18 cellular contexts compared by ENCODE assay signal in the genomic region with DNA sequence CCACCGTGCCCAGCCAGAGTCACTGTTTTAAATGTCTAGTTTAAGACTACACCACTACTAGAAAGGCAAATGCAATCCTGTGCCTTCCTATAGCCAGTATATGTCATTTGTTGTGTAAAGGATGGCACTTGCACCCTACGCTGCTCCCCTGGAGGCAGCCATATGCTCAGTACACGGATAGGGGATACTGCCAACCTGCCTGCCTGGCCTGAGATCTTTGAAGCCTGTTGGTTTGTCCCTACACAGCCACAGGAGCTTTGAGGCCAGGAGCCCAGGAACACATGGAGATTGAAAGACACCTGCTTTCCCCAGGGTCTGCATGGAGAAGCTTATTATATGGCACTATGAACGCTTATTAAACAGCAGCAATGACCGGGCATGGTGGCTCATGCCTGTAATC. TPM values are rescaled to one million over a fixed set of nuclear protein-coding genes. Genes with fewer than 3 reads are reported as not detected.
A peak's percentile ranks its signal among the peaks of the same experiment; 100 is the strongest.
DNase-seq lines count a peak whose midpoint lies in the region; ATAC-seq and TF ChIP-seq lines count a peak whose summit lies in the region.
"Had no signal": no experiment of that assay in that cellular context is flagged by ENCODE, and none has a peak within 500 bp of the region (broad histone marks: within the 10 kb centered on the region; RNA-seq: fewer than 3 reads in every experiment).

No MANE protein-coding gene starts in this region.

- peaks cover 7% of the 10 kb centered on the region for H3K9me3 Mint-ChIP-seq in activated T-helper 1 cell treated with anti-CD3 and anti-CD28 coated beads, Interleukin-12 subunit alpha, Interleukin-12 subunit beta, Interleukin-2, Interleukin-4 antibody, amounts not matched to agents 30 ng/mL and 10 ng/mL and 1 ng/mL, durations not matched to agents 14 hours and 24 hours and 36 hours
- peaks cover 8% of the 10 kb centered on the region for H3K9me3 Mint-ChIP-seq in type B pancreatic cell

- peak overlapping the region; percentile 18 for H4K91ac ChIP-seq in mesenchymal stem cell (ENCODE audit: low read length)

- no peak overlapping the region for H3K4ac ChIP-seq in mesenchymal stem cell (ENCODE audit: low read depth in 1 of 2, low read length in 2 of 2)

- H3K4me3 Mint-ChIP-seq in activated T-helper 1 cell treated with anti-CD3 and anti-CD28 coated beads, Interleukin-12 subunit alpha, Interleukin-12 subunit beta, Interleukin-2, Interleukin-4 antibody, amounts not matched to agents 30 ng/mL and 10 ng/mL and 1 ng/mL, durations not matched to agents 14 hours and 24 hours and 36 hours = peak overlapping the region; percentile 57
- peak overlapping the region; percentile 29 for H3K4me3 Mint-ChIP-seq in type B pancreatic cell
- H3K4me3 Mint-ChIP-seq: CD8-positive, alpha-beta T cell; HFFc6 had no signal

- H3K27ac Mint-ChIP-seq in activated T-helper 1 cell treated with anti-CD3 and anti-CD28 coated beads, Interleukin-12 subunit alpha, Interleukin-12 subunit beta, Interleukin-2, Interleukin-4 antibody, amounts not matched to agents 30 ng/mL and 10 ng/mL and 1 ng/mL, durations not matched to agents 14 hours and 24 hours and 36 hours = no peak overlapping the region
- no peak overlapping the region for H3K27ac Mint-ChIP-seq in type B pancreatic cell
- H3K27ac Mint-ChIP-seq: CD4-positive, CD25-positive, alpha-beta regulatory T cell; CD8-positive, alpha-beta T cell; HFFc6 had no signal

- no peak overlapping the region for H2BK5ac ChIP-seq in mesenchymal stem cell (ENCODE audit: low read depth, low read length, poor library complexity, severe bottlenecking)

- H3K79me1 ChIP-seq in mesenchymal stem cell (replicated peaks; ENCODE audit: low read length, poor library complexity, severe bottlenecking) = peaks cover 7% of the 10 kb centered on the region

- H2AFZ ChIP-seq in mesenchymal stem cell (ENCODE audit: low read depth, low read length) = no peak overlapping the region

- TF ChIP-seq POLR2A in esophagus muscularis mucosa (IDR thresholded peaks at IDR 0.05; ENCODE audit: low read depth) = no peak

- no peaks in the 10 kb centered on the region for H3K4me1 Mint-ChIP-seq in activated T-helper 1 cell treated with anti-CD3 and anti-CD28 coated beads, Interleukin-12 subunit alpha, Interleukin-12 subunit beta, Interleukin-2, Interleukin-4 antibody, amounts not matched to agents 30 ng/mL and 10 ng/mL and 1 ng/mL, durations not matched to agents 14 hours and 24 hours and 36 hours (ENCODE audit: low read depth)
- H3K4me1 Mint-ChIP-seq in type B pancreatic cell (ENCODE audit: unreplicated experiment) = peaks cover 15% of the 10 kb centered on the region

- H3K4me1 ChIP-seq in mesenchymal stem cell (ENCODE audit: control insufficient read depth, insufficient read depth, low read depth, low read length) (peaks cover 10% of the 10 kb centered on the region), esophagus muscularis mucosa (peaks cover 8 to 26% (median 23%) of the 10 kb centered on the region in 4 donors)
- H3K4me1 ChIP-seq: BLaER1 had no signal

- no peak overlapping the region for H3K23ac ChIP-seq in mesenchymal stem cell (ENCODE audit: low read length in 2 of 2)

- TF ChIP-seq EP300 in esophagus muscularis mucosa (IDR thresholded peaks at IDR 0.05) = no peak

- H2BK12ac ChIP-seq in mesenchymal stem cell (ENCODE audit: low read length in 2 of 2) = no peak overlapping the region

- H3K4me3 ChIP-seq in mesenchymal stem cell (ENCODE audit: insufficient read depth in 1 of 2, low read depth in 1 of 2, low read length in 2 of 2) (no peak overlapping the region), esophagus muscularis mucosa (no peak overlapping the region)
- H3K4me3 ChIP-seq: BLaER1, GM12878, HAP-1 had no signal

- no peak overlapping the region for H2BK15ac ChIP-seq in mesenchymal stem cell (ENCODE audit: low read depth, poor library complexity, severe bottlenecking)

- H3K36me3 ChIP-seq in mesenchymal stem cell (ENCODE audit: control insufficient read depth in 1 of 2, insufficient read depth in 2 of 2, low read depth in 1 of 2, low read length in 2 of 2) = peaks cover 0 to 2% of the 10 kb centered on the region in 2 experiments
- H3K36me3 ChIP-seq in esophagus muscularis mucosa = no peaks in the 10 kb centered on the region
- H3K36me3 ChIP-seq: HAP-1 had no signal

- DNase-seq in activated T-helper 1 cell treated with anti-CD3 and anti-CD28 coated beads, Interleukin-12 subunit alpha, Interleukin-12 subunit beta, Interleukin-2, Interleukin-4 antibody, amounts not matched to agents 30 ng/mL and 10 ng/mL and 1 ng/mL, durations not matched to agents 14 hours and 24 hours and 36 hours (ENCODE audit: low spot score) = no peak
- no peak for DNase-seq in mesenchymal stem cell
- DNase-seq in type B pancreatic cell (ENCODE audit: extremely low spot score, unreplicated experiment) = no peak
- no peak for DNase-seq in GM20000 (ENCODE audit: low spot score)
- no peak for DNase-seq in esophagus muscularis mucosa (ENCODE audit: extremely low spot score)
- DNase-seq: Caco-2; CD4-positive, CD25-positive, alpha-beta regulatory T cell; CD8-positive, alpha-beta T cell; DMS153; DND-41; GDM1; GOT3; HFFc6 had no signal

- no peak overlapping the region for H2AK5ac ChIP-seq in mesenchymal stem cell (ENCODE audit: low read length, severe bottlenecking)

- H3K9ac ChIP-seq in mesenchymal stem cell (ENCODE audit: low read length) = no peak overlapping the region
- H3K9ac ChIP-seq: BLaER1 had no signal

- peaks cover 63% of the 10 kb centered on the region for H3K27me3 Mint-ChIP-seq in activated T-helper 1 cell treated with anti-CD3 and anti-CD28 coated beads, Interleukin-12 subunit alpha, Interleukin-12 subunit beta, Interleukin-2, Interleukin-4 antibody, amounts not matched to agents 30 ng/mL and 10 ng/mL and 1 ng/mL, durations not matched to agents 14 hours and 24 hours and 36 hours (ENCODE audit: insufficient read depth)
- no peaks in the 10 kb centered on the region for H3K27me3 Mint-ChIP-seq in type B pancreatic cell

- H3K14ac ChIP-seq in mesenchymal stem cell (ENCODE audit: low read length in 2 of 2) = peak overlapping the region in 1 of 2 experiments; percentile 44

- H3K36me3 Mint-ChIP-seq in activated T-helper 1 cell treated with anti-CD3 and anti-CD28 coated beads, Interleukin-12 subunit alpha, Interleukin-12 subunit beta, Interleukin-2, Interleukin-4 antibody, amounts not matched to agents 30 ng/mL and 10 ng/mL and 1 ng/mL, durations not matched to agents 14 hours and 24 hours and 36 hours (ENCODE audit: low read depth) = peaks cover 3% of the 10 kb centered on the region
- H3K36me3 Mint-ChIP-seq in type B pancreatic cell = peaks cover 3% of the 10 kb centered on the region
- H3K36me3 Mint-ChIP-seq: CD4-positive, CD25-positive, alpha-beta regulatory T cell had no signal

- no peak for ATAC-seq in HG02852 (IDR thresholded peaks at IDR 0.05; ENCODE audit: unreplicated experiment)
- ATAC-seq: CD8-positive, alpha-beta T cell; GM12878 had no signal

- H3K9me3 ChIP-seq in mesenchymal stem cell (ENCODE audit: control insufficient read depth, low read length) (peaks cover 16% of the 10 kb centered on the region), esophagus muscularis mucosa (peaks cover 0 to 19% (median 7%) of the 10 kb centered on the region in 4 donors)

- H2BK120ac ChIP-seq in mesenchymal stem cell (ENCODE audit: low read depth, low read length) = no peak overlapping the region

- H3K27ac ChIP-seq in mesenchymal stem cell (ENCODE audit: low read length, poor library complexity, severe bottlenecking) = no peak overlapping the region
- no peak overlapping the region for H3K27ac ChIP-seq in esophagus muscularis mucosa (replicated peaks in 1 of 4)
- H3K27ac ChIP-seq: BLaER1, C4-2B had no signal

- intact Hi-C loops in activated T-helper 1 cell treated with anti-CD3 and anti-CD28 coated beads, Interleukin-12 subunit alpha, Interleukin-12 subunit beta, Interleukin-2, Interleukin-4 antibody, amounts not matched to agents 30 ng/mL and 10 ng/mL and 1 ng/mL, durations not matched to agents 14 hours and 24 hours and 36 hours (cut with micrococcal nuclease) = no loop called here
- intact Hi-C loops in esophagus muscularis mucosa (cut with DNase I) = no loop called here

- H3K18ac ChIP-seq in mesenchymal stem cell (ENCODE audit: low read depth in 1 of 2, low read length in 2 of 2) = no peak overlapping the region

- H3K27me3 ChIP-seq in mesenchymal stem cell (ENCODE audit: control insufficient read depth in 1 of 2, insufficient read depth in 1 of 2, low read length in 2 of 2) = no peaks in the 10 kb centered on the region
- no peaks in the 10 kb centered on the region for H3K27me3 ChIP-seq in esophagus muscularis mucosa

- H4K8ac ChIP-seq in mesenchymal stem cell (ENCODE audit: low read length) = no peak overlapping the region

- TF ChIP-seq CTCF in type B pancreatic cell (conservative IDR thresholded peaks at IDR 0.05) (no peak), GM20000 (IDR thresholded peaks at IDR 0.05; ENCODE audit: extremely low read depth, missing control alignments) (no peak), esophagus muscularis mucosa (IDR thresholded peaks at IDR 0.05) (no peak)

- H3K4me2 ChIP-seq in mesenchymal stem cell (ENCODE audit: low read length, poor library complexity, severe bottlenecking) = no peak overlapping the region
- H3K4me2 ChIP-seq: BLaER1 had no signal

- 98% methylated on average over 5 of the region's 5 CpGs for WGBS in mesenchymal stem cell
- 92% methylated on average over 3 of the region's 5 CpGs for WGBS in esophagus muscularis mucosa

RNA-seq across cellular contexts. Expression of gene SCRN1, which starts 2.3 kb away (rescaled TPM):
- 0.56 and 0.78 TPM in 2 replicates for total RNA-seq in activated T-helper 1 cell treated with anti-CD3 and anti-CD28 coated beads, Interleukin-12 subunit alpha, Interleukin-12 subunit beta, Interleukin-2, Interleukin-4 antibody, amounts not matched to agents 30 ng/mL and 10 ng/mL and 1 ng/mL, durations not matched to agents 14 hours and 24 hours and 36 hours
- polyA plus RNA-seq in mesenchymal stem cell (2013, experiment 1 of 2) = 89.2 TPM
- 86.9 TPM for polyA plus RNA-seq in mesenchymal stem cell (2013, experiment 2 of 2)
- 62.7 and 79.6 TPM in 2 replicates for total RNA-seq in type B pancreatic cell (ENCODE audit: low replicate concordance)
- total RNA-seq in esophagus muscularis mucosa = 100 to 1,000 TPM in 1 of 4 donors, 10 to 100 TPM in 3; 63.6 to 105 (median 83.8) TPM

RNA-seq across cellular contexts. Expression of gene FKBP14, which starts 34.6 kb away (rescaled TPM):
- 8.4 and 10.6 TPM in 2 replicates for total RNA-seq in activated T-helper 1 cell treated with anti-CD3 and anti-CD28 coated beads, Interleukin-12 subunit alpha, Interleukin-12 subunit beta, Interleukin-2, Interleukin-4 antibody, amounts not matched to agents 30 ng/mL and 10 ng/mL and 1 ng/mL, durations not matched to agents 14 hours and 24 hours and 36 hours
- polyA plus RNA-seq in mesenchymal stem cell (2013, experiment 1 of 2) = 68.8 TPM
- polyA plus RNA-seq in mesenchymal stem cell (2013, experiment 2 of 2) = 69.1 TPM
- 18.3 and 22.6 TPM in 2 replicates for total RNA-seq in type B pancreatic cell (ENCODE audit: low replicate concordance)
- 1 to 10 TPM; 6.3 to 8.3 (median 7.0) TPM for total RNA-seq in esophagus muscularis mucosa

RNA-seq across cellular contexts. Expression of gene PLEKHA8, which starts 36.3 kb away (rescaled TPM):
- 8.8 and 10.6 TPM in 2 replicates for total RNA-seq in activated T-helper 1 cell treated with anti-CD3 and anti-CD28 coated beads, Interleukin-12 subunit alpha, Interleukin-12 subunit beta, Interleukin-2, Interleukin-4 antibody, amounts not matched to agents 30 ng/mL and 10 ng/mL and 1 ng/mL, durations not matched to agents 14 hours and 24 hours and 36 hours
- polyA plus RNA-seq in mesenchymal stem cell (2013, experiment 1 of 2) = 6.3 TPM
- polyA plus RNA-seq in mesenchymal stem cell (2013, experiment 2 of 2) = 6.0 TPM
- total RNA-seq in type B pancreatic cell (ENCODE audit: low replicate concordance) (27.7 and 46.0 TPM in 2 replicates), esophagus muscularis mucosa (10 to 100 TPM in 2 of 4 donors, 1 to 10 TPM in 2; 6.6 to 11.9 (median 10.2) TPM)

Comparison
In these comparisons a context has a peak if more than half of its experiments do, and no peak if none do; other contexts are left out.
1. RNA of gene SCRN1, which starts 2.3 kb away (total RNA-seq): 63.6 to 105 TPM in esophagus muscularis mucosa and 62.7 to 79.6 TPM in type B pancreatic cell; 0.56 to 0.78 TPM in activated T-helper 1 cell treated with anti-CD3 and anti-CD28 coated beads, Interleukin-12 subunit alpha, Interleukin-12 subunit beta, Interleukin-2, Interleukin-4 antibody, amounts not matched to agents 30 ng/mL and 10 ng/mL and 1 ng/mL, durations not matched to agents 14 hours and 24 hours and 36 hours; every median in the first group is over 10 times any median in the second.